In the genomic region with DNA sequence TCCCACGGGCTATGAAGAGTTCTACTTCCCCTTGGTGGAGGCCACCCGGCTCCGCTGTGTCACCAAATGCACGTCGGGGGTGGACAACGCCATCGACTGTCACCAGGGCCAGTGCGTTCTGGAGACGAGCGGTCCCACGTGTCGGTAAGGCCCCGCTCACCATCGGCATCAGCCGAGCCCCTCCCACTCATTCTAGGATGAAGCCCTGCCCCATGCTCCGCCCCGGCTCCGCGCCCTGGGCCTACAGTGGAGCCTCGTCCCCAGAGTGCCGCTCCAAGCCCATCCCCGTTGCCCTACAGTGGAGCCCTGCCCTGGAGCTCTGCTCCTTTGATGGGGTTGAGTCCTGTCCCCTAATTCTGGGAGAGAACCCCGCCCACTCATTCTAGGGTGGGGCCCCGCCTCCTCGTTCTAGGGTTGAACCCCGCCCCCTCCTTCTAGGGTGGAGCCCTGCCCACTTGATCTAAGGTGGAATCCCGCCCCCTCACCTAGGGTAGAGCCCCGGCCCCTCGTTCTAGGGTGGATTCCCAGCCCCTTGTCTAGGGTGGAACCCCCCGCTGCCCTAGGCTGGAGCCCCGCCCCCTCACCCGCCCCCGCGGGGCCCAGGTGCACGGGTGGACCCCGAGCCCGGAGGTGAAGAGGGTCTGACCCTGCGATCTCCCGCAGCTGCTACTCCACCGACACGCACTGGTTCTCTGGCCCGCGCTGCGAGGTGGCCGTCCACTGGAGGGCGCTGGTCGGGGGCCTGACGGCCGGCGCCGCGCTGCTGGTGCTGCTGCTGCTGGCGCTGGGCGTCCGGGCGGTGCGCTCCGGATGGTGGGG, we compare ENCODE assay signal across 1 cellular context.
TF ChIP-seq lines count a peak whose summit lies in the region.

No MANE protein-coding gene starts in this region.

TF ChIP-seq in H1, 55 proteins besides CTCF, POLR2A, EP300 and RAD21 (continued from another document):
- TF ChIP-seq BACH1 (IDR thresholded peaks at IDR 0.05; ENCODE audit: low read length): peak; percentile 92
- TF ChIP-seq CBX5 (IDR thresholded peaks at IDR 0.05; ENCODE audit: low read depth, low read length): no peak
- TF ChIP-seq HDAC6 (IDR thresholded peaks at IDR 0.05; ENCODE audit: low read depth, low read length): no peak
